In genomic region chr17:44945652-44946051, GRCh38 we compare ENCODE assay signal across 13 cellular contexts. TPM values are rescaled to one million over a fixed set of nuclear protein-coding genes. Genes with fewer than 3 reads are reported as not detected.
DNase-seq lines count a peak whose midpoint lies in the region; ATAC-seq, FAIRE-seq and TF ChIP-seq lines count a peak whose summit lies in the region.
"Not testable (repeated sequence)": the region's sequence is repeated elsewhere in the genome, so short reads cannot be mapped to it uniquely, and the experiment has no call there.
"Had no signal": no experiment of that assay in that cellular context is flagged by ENCODE, and none has a peak within 500 bp of the region (broad histone marks: within the 10 kb centered on the region; RNA-seq: fewer than 3 reads in every experiment).

No MANE protein-coding gene starts in this region.

- H2AFZ ChIP-seq in OCI-LY1 (ENCODE audit: low read length) = not testable (repeated sequence)

- H3K27ac ChIP-seq in OCI-LY1 (ENCODE audit: low read depth, low read length, poor library complexity, severe bottlenecking); kidney (ENCODE audit: low read depth in 2 of 2, low read length in 2 of 2): not testable (repeated sequence)

- H3K27me3 ChIP-seq in OCI-LY1 (ENCODE audit: insufficient read depth, low read length) = not testable (repeated sequence)

- H3K4me2 ChIP-seq in OCI-LY1 (ENCODE audit: low read length) = peak overlapping the region; percentile 92

- peaks cover 56% of the 10 kb centered on the region for H3K36me3 ChIP-seq in OCI-LY1 (ENCODE audit: insufficient read depth, low read length)
- not testable (repeated sequence) for H3K36me3 ChIP-seq in kidney (ENCODE audit: control insufficient read depth in 1 of 2, insufficient read depth in 2 of 2, low read length in 2 of 2)

- intact Hi-C loops in Calu3 (cut with micrococcal nuclease; ENCODE audit: unreplicated experiment); kidney (cut with DNase I): not testable (repeated sequence)

- CTCF ChIA-PET in Calu3 (lab: Charles Lee) = interaction anchor here (0.6 kb wide), 1 partner anchor 282 kb away, joined by 5 read pairs; no protein-coding TSS in a partner anchor

- H3K4me3 Mint-ChIP-seq in Calu3 (ENCODE audit: low read depth, unreplicated experiment) = peak overlapping the region; percentile 86
- peak overlapping the region; percentile 94 for H3K4me3 Mint-ChIP-seq in T-helper 1 cell treated with Interleukin-12 subunit alpha and Interleukin-12 subunit beta and Interleukin-4 antibody, amounts not matched to agents 30 μg/mL and 1 μg/mL, for 36 hours
- peak overlapping the region; percentile 25 to 94 for H3K4me3 Mint-ChIP-seq in activated T-cell treated with anti-CD3 and anti-CD28 coated beads, Interleukin-2, amount 50 U/mL, for 72 hours
- H3K4me3 Mint-ChIP-seq in brain = peak overlapping the region in 4 of 5 experiments; percentile 95 to 99 (median 98)
- peak overlapping the region; percentile 90 for H3K4me3 Mint-ChIP-seq in stimulated activated naive CD8-positive, alpha-beta T cell treated with anti-CD3 and anti-CD28 coated beads, Interleukin-15, Interleukin-2, amounts not matched to agents 100 ng/mL and 50 ng/mL, for 24 hours

- H3K27me3 Mint-ChIP-seq in Calu3 (ENCODE audit: unreplicated experiment); T-helper 1 cell treated with Interleukin-12 subunit alpha and Interleukin-12 subunit beta and Interleukin-4 antibody, amounts not matched to agents 30 μg/mL and 1 μg/mL, for 36 hours (ENCODE audit: low read depth); activated T-cell treated with anti-CD3 and anti-CD28 coated beads, Interleukin-2, amount 50 U/mL, for 72 hours (ENCODE audit: low read depth); stimulated activated naive CD8-positive, alpha-beta T cell treated with anti-CD3 and anti-CD28 coated beads, Interleukin-15, Interleukin-2, amounts not matched to agents 100 ng/mL and 50 ng/mL, for 24 hours: not testable (repeated sequence)
- H3K27me3 Mint-ChIP-seq in brain = peaks cover 12% of the 10 kb centered on the region

- not testable (repeated sequence) for DNase-seq in Calu3; HFF-Myc (ENCODE audit: extremely low read depth, low read depth); activated T-cell treated with anti-CD3 and anti-CD28 coated beads, Interleukin-2, amount 50 U/mL, for 72 hours
- DNase-seq in kidney = peak; percentile 10

- peaks cover 66% of the 10 kb centered on the region for H3K79me2 ChIP-seq in OCI-LY1 (ENCODE audit: insufficient read depth, low read length)

- not testable (repeated sequence) for H4K20me1 ChIP-seq in OCI-LY1 (ENCODE audit: insufficient read depth, low read length)

- H3K4me1 Mint-ChIP-seq in Calu3 (ENCODE audit: low read depth, unreplicated experiment) (peaks cover 34% of the 10 kb centered on the region), brain (peaks cover 44% of the 10 kb centered on the region)
- peaks cover 30% of the 10 kb centered on the region for H3K4me1 Mint-ChIP-seq in T-helper 1 cell treated with Interleukin-12 subunit alpha and Interleukin-12 subunit beta and Interleukin-4 antibody, amounts not matched to agents 30 μg/mL and 1 μg/mL, for 36 hours (ENCODE audit: low read depth)
- H3K4me1 Mint-ChIP-seq in activated T-cell treated with anti-CD3 and anti-CD28 coated beads, Interleukin-2, amount 50 U/mL, for 72 hours (ENCODE audit: low read depth) = peaks cover 42% of the 10 kb centered on the region
- peaks cover 19% of the 10 kb centered on the region for H3K4me1 Mint-ChIP-seq in stimulated activated naive CD8-positive, alpha-beta T cell treated with anti-CD3 and anti-CD28 coated beads, Interleukin-15, Interleukin-2, amounts not matched to agents 100 ng/mL and 50 ng/mL, for 24 hours (ENCODE audit: low read depth)

- not testable (repeated sequence) for ATAC-seq in activated T-cell treated with anti-CD3 and anti-CD28 coated beads, Interleukin-2, amount 50 U/mL, for 72 hours (replicated peaks in 1 of 2)

- H3K9ac ChIP-seq in OCI-LY1 (ENCODE audit: low read length); kidney (ENCODE audit: low read length in 2 of 2): not testable (repeated sequence)

- BruUV-seq in Calu3 (replicated peaks; lab: Mats Ljungman, UMichigan) = not testable (repeated sequence)

- peak overlapping the region; percentile 65 for H3K27ac Mint-ChIP-seq in Calu3 (ENCODE audit: unreplicated experiment)
- not testable (repeated sequence) for H3K27ac Mint-ChIP-seq in T-helper 1 cell treated with Interleukin-12 subunit alpha and Interleukin-12 subunit beta and Interleukin-4 antibody, amounts not matched to agents 30 μg/mL and 1 μg/mL, for 36 hours; activated T-cell treated with anti-CD3 and anti-CD28 coated beads, Interleukin-2, amount 50 U/mL, for 72 hours; brain; stimulated activated naive CD8-positive, alpha-beta T cell treated with anti-CD3 and anti-CD28 coated beads, Interleukin-15, Interleukin-2, amounts not matched to agents 100 ng/mL and 50 ng/mL, for 24 hours

- H3K4me3 ChIP-seq in HFF-Myc (replicated peaks; ENCODE audit: low read depth, low read length) (peak overlapping the region; percentile 88), OCI-LY1 (ENCODE audit: low read depth, low read length, poor library complexity, severe bottlenecking) (peak overlapping the region; percentile 99)
- not testable (repeated sequence) for H3K4me3 ChIP-seq in kidney (ENCODE audit: low read length in 2 of 2)

- peaks cover 49% of the 10 kb centered on the region for H3K4me1 ChIP-seq in OCI-LY1 (ENCODE audit: insufficient read depth, low read length, severe bottlenecking)
- not testable (repeated sequence) for H3K4me1 ChIP-seq in kidney (ENCODE audit: control insufficient read depth in 1 of 2, insufficient read depth in 1 of 2, low read depth in 1 of 2, low read length in 2 of 2)

- H3K36me3 Mint-ChIP-seq in Calu3 (ENCODE audit: insufficient read depth, unreplicated experiment) (peaks cover 50% of the 10 kb centered on the region), brain (peaks cover 21% of the 10 kb centered on the region)
- H3K36me3 Mint-ChIP-seq in T-helper 1 cell treated with Interleukin-12 subunit alpha and Interleukin-12 subunit beta and Interleukin-4 antibody, amounts not matched to agents 30 μg/mL and 1 μg/mL, for 36 hours (ENCODE audit: low read depth) = peaks cover 13% of the 10 kb centered on the region
- peaks cover 5 to 20% of the 10 kb centered on the region in 2 donors for H3K36me3 Mint-ChIP-seq in activated T-cell treated with anti-CD3 and anti-CD28 coated beads, Interleukin-2, amount 50 U/mL, for 72 hours (ENCODE audit: insufficient read depth in 2 of 2)
- peaks cover 29% of the 10 kb centered on the region for H3K36me3 Mint-ChIP-seq in stimulated activated naive CD8-positive, alpha-beta T cell treated with anti-CD3 and anti-CD28 coated beads, Interleukin-15, Interleukin-2, amounts not matched to agents 100 ng/mL and 50 ng/mL, for 24 hours (ENCODE audit: low read depth)

- FAIRE-seq in kidney (lab: Jason Lieb, UNC) = not testable (repeated sequence)

- not testable (repeated sequence) for H3K9me3 ChIP-seq in OCI-LY1 (ENCODE audit: low read length); kidney (ENCODE audit: control insufficient read depth in 1 of 2, low read length in 2 of 2)

- H3F3A ChIP-seq in OCI-LY1 (ENCODE audit: insufficient read depth, low read length) = not testable (repeated sequence)

- not testable (repeated sequence) for H3K9me2 ChIP-seq in OCI-LY1 (ENCODE audit: low read depth, low read length)

- not testable (repeated sequence) for H3K9me3 Mint-ChIP-seq in Calu3 (ENCODE audit: low read depth, unreplicated experiment); T-helper 1 cell treated with Interleukin-12 subunit alpha and Interleukin-12 subunit beta and Interleukin-4 antibody, amounts not matched to agents 30 μg/mL and 1 μg/mL, for 36 hours; activated T-cell treated with anti-CD3 and anti-CD28 coated beads, Interleukin-2, amount 50 U/mL, for 72 hours; brain; stimulated activated naive CD8-positive, alpha-beta T cell treated with anti-CD3 and anti-CD28 coated beads, Interleukin-15, Interleukin-2, amounts not matched to agents 100 ng/mL and 50 ng/mL, for 24 hours

- not testable (repeated sequence) for TF ChIP-seq CTCF in Calu3 (IDR thresholded peaks at IDR 0.05; ENCODE audit: unreplicated experiment); HFF-Myc (IDR thresholded peaks at IDR 0.05; ENCODE audit: low read depth, low read length, missing control alignments); OCI-LY1 (IDR thresholded peaks at IDR 0.05; ENCODE audit: low read length); brain (conservative IDR thresholded peaks at IDR 0.05); kidney (IDR thresholded peaks at IDR 0.05; ENCODE audit: borderline replicate concordance, extremely low read depth, insufficient read depth)

RNA-seq across cellular contexts. Expression of gene KIF18B, which starts 1.9 kb away (rescaled TPM):
- total RNA-seq in Calu3 (2022) = 72.8 and 84.6 TPM in 2 replicates
- total RNA-seq in activated T-cell treated with anti-CD3 and anti-CD28 coated beads, Interleukin-2, amount 50 U/mL, for 72 hours = 10 to 100 TPM; 33.0 to 48.1 TPM
- polyA plus RNA-seq in brain (ENCODE audit: insufficient read depth, low read depth, low replicate concordance) = 10.9 TPM
- 0.44 TPM for total RNA-seq in kidney
- polyA plus RNA-seq in kidney (ENCODE audit: insufficient read depth, low read depth, low replicate concordance) = not detected

RNA-seq across cellular contexts. Expression of gene C1QL1, which starts 22.5 kb away (rescaled TPM):
- total RNA-seq in Calu3 (2022) (1.3 and 1.5 TPM in 2 replicates), kidney (0.76 TPM)
- 1 to 10 TPM in 1 of 2 donors, under 1 TPM in 1; 0.94 to 2.0 TPM for total RNA-seq in activated T-cell treated with anti-CD3 and anti-CD28 coated beads, Interleukin-2, amount 50 U/mL, for 72 hours
- polyA plus RNA-seq in brain (ENCODE audit: insufficient read depth, low read depth, low replicate concordance) (47.6 TPM), kidney (ENCODE audit: insufficient read depth, low read depth, low replicate concordance) (25.4 TPM)
- total RNA-seq: activated B cell treated with CpG ODN at 0.5 μM for 24 hours, lower lobe of right lung, subcutaneous adipose tissue had no signal

RNA-seq across cellular contexts. Expression of gene GFAP, which starts 30.4 kb away (rescaled TPM):
- total RNA-seq in Calu3 (2022) (not detected in 2 replicates), kidney (1.4 TPM)
- not detected for total RNA-seq in activated T-cell treated with anti-CD3 and anti-CD28 coated beads, Interleukin-2, amount 50 U/mL, for 72 hours
- polyA plus RNA-seq in brain (ENCODE audit: insufficient read depth, low read depth, low replicate concordance) (4,939 TPM), kidney (ENCODE audit: insufficient read depth, low read depth, low replicate concordance) (2.3 TPM)
- total RNA-seq: activated B cell treated with CpG ODN at 0.5 μM for 24 hours, Caco-2, lower lobe of right lung had no signal
- polyA plus RNA-seq: neural cell had no signal

RNA-seq across cellular contexts. Expression of gene EFTUD2, which starts 46.4 kb away (rescaled TPM):
- total RNA-seq in Calu3 (2022) = 197 and 202 TPM in 2 replicates
- 100 to 1,000 TPM; 123 to 132 TPM for total RNA-seq in activated T-cell treated with anti-CD3 and anti-CD28 coated beads, Interleukin-2, amount 50 U/mL, for 72 hours
- 95.8 TPM for polyA plus RNA-seq in brain (ENCODE audit: insufficient read depth, low read depth, low replicate concordance)
- 98.4 TPM for total RNA-seq in kidney
- 37.9 TPM for polyA plus RNA-seq in kidney (ENCODE audit: insufficient read depth, low read depth, low replicate concordance)

Comparison
In these comparisons a context has a peak if more than half of its experiments do, and no peak if none do; other contexts are left out.
1. RNA of gene KIF18B, which starts 1.9 kb away (total RNA-seq): 72.8 to 84.6 TPM in Calu3 and 33.0 to 48.1 TPM in activated T-cell treated with anti-CD3 and anti-CD28 coated beads, Interleukin-2, amount 50 U/mL, for 72 hours; 0.44 TPM in kidney (single experiment); every median in the first group is over 10 times any median in the second.
2. Peak in every context shown above with its lines, with median percentiles within 50 percentile points of each other: H3K4me3 Mint-ChIP-seq.